ENCODE assay signal across 8 cellular contexts in the genomic region with DNA sequence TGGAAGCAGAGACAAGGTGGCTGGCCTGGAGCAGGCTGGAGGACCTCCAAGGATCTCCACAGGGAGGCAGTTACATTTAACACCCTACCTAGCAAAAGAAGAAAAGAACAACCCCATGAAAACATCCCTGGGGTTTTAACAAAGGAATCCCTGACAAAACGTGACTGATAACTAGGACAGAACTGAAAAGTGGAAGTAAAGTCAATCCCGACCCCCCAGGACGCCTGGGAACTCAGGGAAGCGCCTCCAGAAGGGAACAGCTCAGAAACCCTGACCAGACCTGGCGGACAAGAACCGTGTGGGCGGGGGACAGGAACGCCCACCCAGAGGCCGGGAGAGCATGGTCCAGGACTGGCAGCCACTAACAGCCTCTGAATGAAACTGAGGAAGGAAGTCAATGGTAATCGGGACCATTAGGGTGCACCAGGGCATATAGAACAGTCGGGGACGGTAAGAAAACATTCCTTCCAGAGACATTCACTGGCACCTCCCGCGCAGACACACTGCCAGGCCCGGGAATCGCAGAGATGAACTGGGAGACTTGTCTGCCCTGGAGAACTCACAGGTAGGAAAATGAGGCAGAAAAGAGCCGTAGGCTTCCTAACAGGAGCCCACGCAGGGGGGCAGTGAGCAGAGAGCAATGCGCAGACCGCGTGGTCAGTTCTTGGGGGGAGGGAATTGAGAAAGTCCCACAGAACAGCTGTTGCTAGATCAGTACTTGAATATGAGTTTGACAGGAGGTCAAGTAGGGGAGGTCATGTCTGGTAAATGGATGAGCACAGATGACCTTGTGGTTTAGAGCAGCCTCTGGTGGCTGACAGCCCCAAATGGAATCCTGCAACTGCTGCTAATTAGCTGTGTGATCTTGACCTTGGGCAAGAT. TPM values are rescaled to one million over a fixed set of nuclear protein-coding genes. Genes with fewer than 3 reads are reported as not detected.
A peak's percentile ranks its signal among the peaks of the same experiment; 100 is the strongest.
DNase-seq lines count a peak whose midpoint lies in the region; ATAC-seq and TF ChIP-seq lines count a peak whose summit lies in the region.

No MANE protein-coding gene starts in this region.

- no peaks in the 10 kb centered on the region for H3K79me2 ChIP-seq in neural progenitor cell (ENCODE audit: low read depth)

- peak in 1 of 2 donors; percentile 6 for ATAC-seq in CD4-positive, CD25-positive, alpha-beta regulatory T cell (ENCODE audit: low read depth in 2 of 2)
- ATAC-seq in GM18861 (IDR thresholded peaks at IDR 0.05; ENCODE audit: unreplicated experiment) (peak; percentile 81), HG03135 (IDR thresholded peaks at IDR 0.05; ENCODE audit: unreplicated experiment) (peak; percentile 74)

- no peaks in the 10 kb centered on the region for H3K36me3 ChIP-seq in CD4-positive, CD25-positive, alpha-beta regulatory T cell (ENCODE audit: control insufficient read depth, insufficient read depth, low read length)
- no peaks in the 10 kb centered on the region for H3K36me3 ChIP-seq in neural progenitor cell

- peak overlapping the region; percentile 84 to 93 (median 88) for H3K4me3 Mint-ChIP-seq in CD4-positive, CD25-positive, alpha-beta regulatory T cell
- peak overlapping the region; percentile 75 for H3K4me3 Mint-ChIP-seq in activated T-helper 1 cell treated with anti-CD3 and anti-CD28 coated beads, Interleukin-12 subunit alpha, Interleukin-12 subunit beta, Interleukin-2, Interleukin-4 antibody, amounts not matched to agents 30 ng/mL and 10 ng/mL and 1 ng/mL, durations not matched to agents 14 hours and 24 hours and 36 hours
- H3K4me3 Mint-ChIP-seq in neural progenitor cell = peak overlapping the region; percentile 87

- H4K20me1 ChIP-seq in neural progenitor cell (ENCODE audit: low read depth) = peaks cover 25% of the 10 kb centered on the region

- peak overlapping the region in 2 of 3 donors; percentile 75 to 82 for H3K27ac Mint-ChIP-seq in CD4-positive, CD25-positive, alpha-beta regulatory T cell
- H3K27ac Mint-ChIP-seq in activated T-helper 1 cell treated with anti-CD3 and anti-CD28 coated beads, Interleukin-12 subunit alpha, Interleukin-12 subunit beta, Interleukin-2, Interleukin-4 antibody, amounts not matched to agents 30 ng/mL and 10 ng/mL and 1 ng/mL, durations not matched to agents 14 hours and 24 hours and 36 hours = no peak overlapping the region
- H3K27ac Mint-ChIP-seq in neural progenitor cell = no peak overlapping the region

- peak overlapping the region; percentile 72 for H3K4me2 ChIP-seq in neural progenitor cell

- H3K36me3 Mint-ChIP-seq in CD4-positive, CD25-positive, alpha-beta regulatory T cell = no peaks in the 10 kb centered on the region
- H3K36me3 Mint-ChIP-seq in activated T-helper 1 cell treated with anti-CD3 and anti-CD28 coated beads, Interleukin-12 subunit alpha, Interleukin-12 subunit beta, Interleukin-2, Interleukin-4 antibody, amounts not matched to agents 30 ng/mL and 10 ng/mL and 1 ng/mL, durations not matched to agents 14 hours and 24 hours and 36 hours (ENCODE audit: low read depth) = no peaks in the 10 kb centered on the region
- no peaks in the 10 kb centered on the region for H3K36me3 Mint-ChIP-seq in neural progenitor cell

- no peaks in the 10 kb centered on the region for H3K9me3 ChIP-seq in CD4-positive, CD25-positive, alpha-beta regulatory T cell (ENCODE audit: control insufficient read depth in 2 of 2, low read length in 2 of 2)
- H3K9me3 ChIP-seq in neural progenitor cell (ENCODE audit: low read depth) = no peaks in the 10 kb centered on the region

- DNase-seq in CD4-positive, CD25-positive, alpha-beta regulatory T cell = peak in 1 of 3 donors; percentile 44
- DNase-seq in NCI-H510A (lab: John Stamatoyannopoulos, UW) (peak; percentile 39), glomerular endothelial cell (ENCODE audit: extremely low read depth, low read depth, low spot score) (peak; percentile 44), neural progenitor cell (ENCODE audit: low spot score) (peak; percentile 74), cortex of kidney (lab: John Stamatoyannopoulos, UW) (no peak)
- no peak for DNase-seq in activated T-helper 1 cell treated with anti-CD3 and anti-CD28 coated beads, Interleukin-12 subunit alpha, Interleukin-12 subunit beta, Interleukin-2, Interleukin-4 antibody, amounts not matched to agents 30 ng/mL and 10 ng/mL and 1 ng/mL, durations not matched to agents 14 hours and 24 hours and 36 hours (ENCODE audit: low spot score)

- H3K27me3 Mint-ChIP-seq in CD4-positive, CD25-positive, alpha-beta regulatory T cell = peaks cover 51% of the 10 kb centered on the region
- H3K27me3 Mint-ChIP-seq in activated T-helper 1 cell treated with anti-CD3 and anti-CD28 coated beads, Interleukin-12 subunit alpha, Interleukin-12 subunit beta, Interleukin-2, Interleukin-4 antibody, amounts not matched to agents 30 ng/mL and 10 ng/mL and 1 ng/mL, durations not matched to agents 14 hours and 24 hours and 36 hours (ENCODE audit: insufficient read depth) = peaks cover 55% of the 10 kb centered on the region
- H3K27me3 Mint-ChIP-seq in neural progenitor cell (ENCODE audit: insufficient read depth, low read depth) = peaks cover 26% of the 10 kb centered on the region

- H3K4me1 ChIP-seq in CD4-positive, CD25-positive, alpha-beta regulatory T cell (ENCODE audit: control insufficient read depth, insufficient read depth, low read length, poor library complexity, severe bottlenecking) = peaks cover 24% of the 10 kb centered on the region
- H3K4me1 ChIP-seq in neural progenitor cell = peaks cover 11% of the 10 kb centered on the region

- H3K4me1 Mint-ChIP-seq in CD4-positive, CD25-positive, alpha-beta regulatory T cell = peaks cover 12 to 32% (median 24%) of the 10 kb centered on the region in 4 donors
- peaks cover 11% of the 10 kb centered on the region for H3K4me1 Mint-ChIP-seq in activated T-helper 1 cell treated with anti-CD3 and anti-CD28 coated beads, Interleukin-12 subunit alpha, Interleukin-12 subunit beta, Interleukin-2, Interleukin-4 antibody, amounts not matched to agents 30 ng/mL and 10 ng/mL and 1 ng/mL, durations not matched to agents 14 hours and 24 hours and 36 hours (ENCODE audit: low read depth)
- H3K4me1 Mint-ChIP-seq in neural progenitor cell = peaks cover 29% of the 10 kb centered on the region

- intact Hi-C loops in activated T-helper 1 cell treated with anti-CD3 and anti-CD28 coated beads, Interleukin-12 subunit alpha, Interleukin-12 subunit beta, Interleukin-2, Interleukin-4 antibody, amounts not matched to agents 30 ng/mL and 10 ng/mL and 1 ng/mL, durations not matched to agents 14 hours and 24 hours and 36 hours (cut with micrococcal nuclease) = loop anchor here (2.0 to 5.0 kb wide), 2 partner anchors 140 to 155 kb away; a partner anchor contains a TSS

- H3F3A ChIP-seq in neural progenitor cell (ENCODE audit: low read depth) = peaks cover 27% of the 10 kb centered on the region

- peak overlapping the region; percentile 67 for H3K4me3 ChIP-seq in CD4-positive, CD25-positive, alpha-beta regulatory T cell (ENCODE audit: low read depth, low read length)
- peak overlapping the region; percentile 53 for H3K4me3 ChIP-seq in neural progenitor cell

- no peak overlapping the region for H3K9ac ChIP-seq in neural progenitor cell

- peak; percentile 15 for TF ChIP-seq CTCF in neural progenitor cell (IDR thresholded peaks at IDR 0.05)

- H3K27ac ChIP-seq in CD4-positive, CD25-positive, alpha-beta regulatory T cell (ENCODE audit: insufficient read depth, low read length, poor library complexity, severe bottlenecking) = no peak overlapping the region
- H3K27ac ChIP-seq in neural progenitor cell = no peak overlapping the region

- no peaks in the 10 kb centered on the region for H3K9me3 Mint-ChIP-seq in CD4-positive, CD25-positive, alpha-beta regulatory T cell
- no peaks in the 10 kb centered on the region for H3K9me3 Mint-ChIP-seq in activated T-helper 1 cell treated with anti-CD3 and anti-CD28 coated beads, Interleukin-12 subunit alpha, Interleukin-12 subunit beta, Interleukin-2, Interleukin-4 antibody, amounts not matched to agents 30 ng/mL and 10 ng/mL and 1 ng/mL, durations not matched to agents 14 hours and 24 hours and 36 hours
- no peaks in the 10 kb centered on the region for H3K9me3 Mint-ChIP-seq in neural progenitor cell

- no peak overlapping the region for H2AFZ ChIP-seq in neural progenitor cell (replicated peaks)

- peaks cover 8% of the 10 kb centered on the region for H3K27me3 ChIP-seq in CD4-positive, CD25-positive, alpha-beta regulatory T cell (ENCODE audit: control insufficient read depth, insufficient read depth, low read length)
- H3K27me3 ChIP-seq in neural progenitor cell = peaks cover 76% of the 10 kb centered on the region

RNA-seq across cellular contexts. Expression of a gene that starts 1.3 kb away (rescaled TPM):
- 1.0 TPM for total RNA-seq in CD4-positive, CD25-positive, alpha-beta regulatory T cell
- polyA plus RNA-seq in CD4-positive, CD25-positive, alpha-beta regulatory T cell = 1 to 10 TPM in 1 of 4 donors, under 1 TPM in 3; 0.48 to 1.1 (median 0.73) TPM
- 0.91 and 1.1 TPM in 2 replicates for total RNA-seq in activated T-helper 1 cell treated with anti-CD3 and anti-CD28 coated beads, Interleukin-12 subunit alpha, Interleukin-12 subunit beta, Interleukin-2, Interleukin-4 antibody, amounts not matched to agents 30 ng/mL and 10 ng/mL and 1 ng/mL, durations not matched to agents 14 hours and 24 hours and 36 hours
- total RNA-seq in glomerular endothelial cell (52.3 and 65.9 TPM in 2 replicates), neural progenitor cell (ENCODE audit: low replicate concordance) (3.9 and 4.1 TPM in 2 replicates)

Comparison
In these comparisons a context has a peak if more than half of its experiments do, and no peak if none do; other contexts are left out.
1. DNase-seq: peak in NCI-H510A (single experiment), glomerular endothelial cell (single experiment) and neural progenitor cell (single experiment); none in activated T-helper 1 cell treated with anti-CD3 and anti-CD28 coated beads, Interleukin-12 subunit alpha, Interleukin-12 subunit beta, Interleukin-2, Interleukin-4 antibody, amounts not matched to agents 30 ng/mL and 10 ng/mL and 1 ng/mL, durations not matched to agents 14 hours and 24 hours and 36 hours (single experiment) and cortex of kidney (single experiment).
2. H3K27ac Mint-ChIP-seq: peak in CD4-positive, CD25-positive, alpha-beta regulatory T cell (2 of 3); none in activated T-helper 1 cell treated with anti-CD3 and anti-CD28 coated beads, Interleukin-12 subunit alpha, Interleukin-12 subunit beta, Interleukin-2, Interleukin-4 antibody, amounts not matched to agents 30 ng/mL and 10 ng/mL and 1 ng/mL, durations not matched to agents 14 hours and 24 hours and 36 hours (single experiment) and neural progenitor cell (single experiment).
3. RNA of a gene that starts 1.3 kb away (total RNA-seq): 52.3 to 65.9 TPM in glomerular endothelial cell; 3.9 to 4.1 TPM in neural progenitor cell, 0.91 to 1.1 TPM in activated T-helper 1 cell treated with anti-CD3 and anti-CD28 coated beads, Interleukin-12 subunit alpha, Interleukin-12 subunit beta, Interleukin-2, Interleukin-4 antibody, amounts not matched to agents 30 ng/mL and 10 ng/mL and 1 ng/mL, durations not matched to agents 14 hours and 24 hours and 36 hours and 1.0 TPM in CD4-positive, CD25-positive, alpha-beta regulatory T cell (single experiment); every median in the first group is over 10 times any median in the second.
4. Peak in every context shown above with its lines, with median percentiles within 50 percentile points of each other: H3K4me3 Mint-ChIP-seq.